In genomic region chr18:31821452-31822171, GRCh38 we compare ENCODE assay signal across 1 cellular context.
TF ChIP-seq lines count a peak whose summit lies in the region.

No MANE protein-coding gene starts in this region.

TF ChIP-seq in K562, 482 proteins besides CTCF, POLR2A, EP300 and RAD21 (continued from another document):
- TF ChIP-seq NONO (IDR thresholded peaks at IDR 0.05; ENCODE audit: low read depth in 2 of 2, low read length in 1 of 2) = peak in 1 of 2 experiments; percentile 57; a peak in 1 of 4 replicates
- TF ChIP-seq EP400 (IDR thresholded peaks at IDR 0.05) = 0 out of 2 replicates have a peak, but pooled peaks have one; percentile 15
- TF ChIP-seq CSDE1 (IDR thresholded peaks at IDR 0.05) = no peak
- TF ChIP-seq KHSRP (IDR thresholded peaks at IDR 0.05) = peak; percentile 63; the same call in 1 of the 2 replicates
- TF ChIP-seq L3MBTL2 (IDR thresholded peaks at IDR 0.05) = peak; percentile 75
- TF ChIP-seq, protein P1, sequence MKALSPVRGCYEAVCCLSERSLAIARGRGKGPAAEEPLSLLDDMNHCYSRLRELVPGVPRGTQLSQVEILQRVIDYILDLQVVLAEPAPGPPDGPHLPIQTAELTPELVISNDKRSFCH (CRISPR knock-in tag; IDR thresholded peaks at IDR 0.05) = no peak
- TF ChIP-seq, protein P1 (tag; IDR thresholded peaks at IDR 0.05) = peak; percentile 97
- TF ChIP-seq ERF (CRISPR knock-in tag; IDR thresholded peaks at IDR 0.05) = 0 out of 2 replicates have a peak, but pooled peaks have one; percentile 27
- TF ChIP-seq, protein P2, sequence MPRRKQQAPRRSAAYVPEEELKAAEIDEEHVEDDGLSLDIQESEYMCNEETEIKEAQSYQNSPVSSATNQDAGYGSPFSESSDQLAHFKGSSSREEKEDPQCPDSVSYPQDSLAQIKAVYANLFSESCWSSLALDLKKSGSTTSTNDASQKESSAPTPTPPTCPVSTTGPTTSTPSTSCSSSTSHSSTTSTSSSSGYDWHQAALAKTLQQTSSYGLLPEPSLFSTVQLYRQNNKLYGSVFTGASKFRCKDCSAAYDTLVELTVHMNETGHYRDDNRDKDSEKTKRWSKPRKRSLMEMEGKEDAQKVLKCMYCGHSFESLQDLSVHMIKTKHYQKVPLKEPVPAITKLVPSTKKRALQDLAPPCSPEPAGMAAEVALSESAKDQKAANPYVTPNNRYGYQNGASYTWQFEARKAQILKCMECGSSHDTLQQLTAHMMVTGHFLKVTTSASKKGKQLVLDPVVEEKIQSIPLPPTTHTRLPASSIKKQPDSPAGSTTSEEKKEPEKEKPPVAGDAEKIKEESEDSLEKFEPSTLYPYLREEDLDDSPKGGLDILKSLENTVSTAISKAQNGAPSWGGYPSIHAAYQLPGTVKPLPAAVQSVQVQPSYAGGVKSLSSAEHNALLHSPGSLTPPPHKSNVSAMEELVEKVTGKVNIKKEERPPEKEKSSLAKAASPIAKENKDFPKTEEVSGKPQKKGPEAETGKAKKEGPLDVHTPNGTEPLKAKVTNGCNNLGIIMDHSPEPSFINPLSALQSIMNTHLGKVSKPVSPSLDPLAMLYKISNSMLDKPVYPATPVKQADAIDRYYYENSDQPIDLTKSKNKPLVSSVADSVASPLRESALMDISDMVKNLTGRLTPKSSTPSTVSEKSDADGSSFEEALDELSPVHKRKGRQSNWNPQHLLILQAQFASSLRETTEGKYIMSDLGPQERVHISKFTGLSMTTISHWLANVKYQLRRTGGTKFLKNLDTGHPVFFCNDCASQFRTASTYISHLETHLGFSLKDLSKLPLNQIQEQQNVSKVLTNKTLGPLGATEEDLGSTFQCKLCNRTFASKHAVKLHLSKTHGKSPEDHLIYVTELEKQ (CRISPR knock-in tag; IDR thresholded peaks at IDR 0.05) = 0 out of 2 replicates have a peak, but pooled peaks have one; percentile 54
- TF ChIP-seq RCOR1 (IDR thresholded peaks at IDR 0.05; ENCODE audit: borderline replicate concordance in 1 of 2, low read depth in 2 of 2, low read length in 2 of 2) = peak; percentile 97 to 98
- TF ChIP-seq TFAP4 (CRISPR knock-in tag; IDR thresholded peaks at IDR 0.05; ENCODE audit: borderline replicate concordance) = peak; percentile 42; the same call in 1 of the 2 replicates
